27 cellular contexts compared by ENCODE assay signal in genomic region chr2:8039732-8040131, GRCh38.
"Had no signal": no experiment of that assay in that cellular context is flagged by ENCODE, and none has a peak within 500 bp of the region (broad histone marks: within the 10 kb centered on the region; RNA-seq: fewer than 3 reads in every experiment).

No MANE protein-coding gene starts in this region.

- H3K27ac ChIP-seq: breast epithelium, KMS-11 had no signal

- H3K9me3 Mint-ChIP-seq: activated naive CD4-positive, alpha-beta T cell treated with anti-CD3 and anti-CD28 coated beads, Interleukin-2, amount 50 U/mL, for 24 hours; activated T-cell treated with anti-CD3 and anti-CD28 coated beads, Interleukin-2, amount 50 U/mL, for 24 hours had no signal

- H3K4me1 Mint-ChIP-seq: activated CD8-positive, alpha-beta memory T cell treated with anti-CD3 and anti-CD28 coated beads, Interleukin-2, amount 10 ng/mL, durations not matched to agents 7 days and 5 days; activated naive CD4-positive, alpha-beta T cell treated with anti-CD3 and anti-CD28 coated beads, Interleukin-2, amount 50 U/mL, for 24 hours; T-helper 17 cell; WTC11 had no signal

- H3K27me3 ChIP-seq: breast epithelium, MG63 had no signal

- DNase-seq: activated CD4-positive, alpha-beta T cell treated with anti-CD3 and anti-CD28 coated beads for 48 hours; activated CD4-positive, alpha-beta T cell treated with anti-CD3 and anti-CD28 coated beads, Interleukin-2, amount 50 U/mL, for 4 hours; activated CD4-positive, CD25-positive, alpha-beta regulatory T cell treated with anti-CD3 and anti-CD28 coated beads, Interleukin-2, amount 50 U/mL, for 72 hours; activated CD8-positive, alpha-beta memory T cell treated with anti-CD3 and anti-CD28 coated beads, Interleukin-2, amount 10 ng/mL, durations not matched to agents 7 days and 5 days; activated effector memory CD4-positive, alpha-beta T cell treated with Interleukin-2 at 50 U/mL for 16 hours; activated naive CD4-positive, alpha-beta T cell; activated T-cell treated with anti-CD3 and anti-CD28 coated beads, Interleukin-2, amount 50 U/mL, for 24 hours; aorta; central memory CD4-positive, alpha-beta T cell; MG63; MV-4-11; NCI-H1092 treated with DMSO at 0.1 percent for 48 hours; NCI-H1436; NCI-H187; NCI-H2081; NCI-H345; NCI-H510A; PC-3; SHP77 treated with DMSO at 0.1 percent for 48 hours; T-helper 17 cell; T-helper 9 cell had no signal

- H3K36me3 ChIP-seq: breast epithelium, MG63 had no signal

- H3K4me2 ChIP-seq: KMS-11 had no signal

- H3K27me3 Mint-ChIP-seq: activated CD8-positive, alpha-beta memory T cell treated with anti-CD3 and anti-CD28 coated beads, Interleukin-2, amount 10 ng/mL, durations not matched to agents 7 days and 5 days; activated naive CD4-positive, alpha-beta T cell treated with anti-CD3 and anti-CD28 coated beads, Interleukin-2, amount 50 U/mL, for 24 hours; activated T-cell treated with anti-CD3 and anti-CD28 coated beads, Interleukin-2, amount 50 U/mL, for 24 hours; T-helper 17 cell had no signal

- H3K4me1 ChIP-seq: breast epithelium had no signal

- H3K4me3 Mint-ChIP-seq: activated CD8-positive, alpha-beta memory T cell treated with anti-CD3 and anti-CD28 coated beads, Interleukin-2, amount 10 ng/mL, durations not matched to agents 7 days and 5 days; activated naive CD4-positive, alpha-beta T cell treated with anti-CD3 and anti-CD28 coated beads, Interleukin-2, amount 50 U/mL, for 24 hours; activated T-cell treated with anti-CD3 and anti-CD28 coated beads, Interleukin-2, amount 50 U/mL, for 24 hours; activated T-helper 1 cell treated with anti-CD3 and anti-CD28 coated beads, Interleukin-12 subunit alpha, Interleukin-12 subunit beta, Interleukin-2, Interleukin-4 antibody, amounts not matched to agents 30 ng/mL and 10 ng/mL and 1 ng/mL, durations not matched to agents 14 hours and 24 hours and 36 hours; T-helper 17 cell; WTC11 had no signal

- FAIRE-seq: RCC 7860 had no signal

- H3K27ac Mint-ChIP-seq: activated CD8-positive, alpha-beta memory T cell treated with anti-CD3 and anti-CD28 coated beads, Interleukin-2, amount 10 ng/mL, durations not matched to agents 7 days and 5 days; activated naive CD4-positive, alpha-beta T cell treated with anti-CD3 and anti-CD28 coated beads, Interleukin-2, amount 50 U/mL, for 24 hours; activated T-cell treated with anti-CD3 and anti-CD28 coated beads, Interleukin-2, amount 50 U/mL, for 24 hours; activated T-helper 1 cell treated with anti-CD3 and anti-CD28 coated beads, Interleukin-12 subunit alpha, Interleukin-12 subunit beta, Interleukin-2, Interleukin-4 antibody, amounts not matched to agents 30 ng/mL and 10 ng/mL and 1 ng/mL, durations not matched to agents 14 hours and 24 hours and 36 hours; T-helper 17 cell; WTC11 had no signal

- H3K36me3 Mint-ChIP-seq: activated naive CD4-positive, alpha-beta T cell treated with anti-CD3 and anti-CD28 coated beads, Interleukin-2, amount 50 U/mL, for 24 hours had no signal

- ATAC-seq: activated CD8-positive, alpha-beta memory T cell treated with anti-CD3 and anti-CD28 coated beads, Interleukin-2, amount 10 ng/mL, durations not matched to agents 7 days and 5 days; PC-3; T-helper 17 cell; WTC11 had no signal

- H3K4me3 ChIP-seq: breast epithelium, MG63 had no signal
